ENCODE assay signal across 26 cellular contexts in genomic region chr9:131240047-131240921, GRCh38. TPM values are rescaled to one million over a fixed set of nuclear protein-coding genes. Genes with fewer than 3 reads are reported as not detected.
DNase-seq lines count a peak whose midpoint lies in the region; ATAC-seq, FAIRE-seq and TF ChIP-seq lines count a peak whose summit lies in the region.
"Had no signal": no experiment of that assay in that cellular context is flagged by ENCODE, and none has a peak within 500 bp of the region (broad histone marks: within the 10 kb centered on the region; RNA-seq: fewer than 3 reads in every experiment).

No MANE protein-coding gene starts in this region.

- intact Hi-C loops in left ventricle myocardium inferior (cut with micrococcal nuclease): no loop called here
- intact Hi-C loops in heart left ventricle (cut with DNase I): loop anchor here in 3 of 10 donors (5.0 kb wide), 2 partner anchors 92 to 97 kb away; no protein-coding TSS in a partner anchor
- intact Hi-C loops in kidney (cut with DNase I): no loop called here

- no peaks in the 10 kb centered on the region for H3K27me3 ChIP-seq in left ventricle myocardium inferior (ENCODE audit: low read depth)
- no peaks in the 10 kb centered on the region for H3K27me3 ChIP-seq in heart left ventricle

- FAIRE-seq in kidney (lab: Jason Lieb, UNC): no peak
- FAIRE-seq: astrocyte had no signal

- H3K9ac ChIP-seq in kidney (ENCODE audit: low read length in 2 of 2): no peak overlapping the region

- H3K36me3 ChIP-seq in left ventricle myocardium inferior (peaks cover 3% of the 10 kb centered on the region), heart left ventricle (peaks cover 0 to 4% (median 0%) of the 10 kb centered on the region in 9 donors), kidney (ENCODE audit: control insufficient read depth in 1 of 2, insufficient read depth in 2 of 2, low read length in 2 of 2) (no peaks in the 10 kb centered on the region)

- no peak for TF ChIP-seq POLR2A in heart left ventricle (IDR thresholded peaks at IDR 0.05)

- 87 to 90% (median 88%) methylated on average over 22 of the region's 22 CpGs for WGBS in heart left ventricle, 4 donors

- H3K4me1 ChIP-seq in left ventricle myocardium inferior (peaks cover 41% of the 10 kb centered on the region), heart left ventricle (peaks cover 0 to 42% (median 33%) of the 10 kb centered on the region in 12 donors), kidney (ENCODE audit: control insufficient read depth in 1 of 2, insufficient read depth in 1 of 2, low read depth in 1 of 2, low read length in 2 of 2) (peaks cover 0 to 3% of the 10 kb centered on the region in 2 donors)

- no peak for ATAC-seq in heart left ventricle
- ATAC-seq: left cardiac atrium, right cardiac atrium had no signal

- H3K27ac ChIP-seq in left ventricle myocardium inferior (replicated peaks) (peak overlapping the region; percentile 93), heart left ventricle (peak overlapping the region in 1 of 12 donors; percentile 85), kidney (ENCODE audit: low read depth in 2 of 2, low read length in 2 of 2) (no peak overlapping the region)
- H3K27ac ChIP-seq: 22Rv1, HL-60, PC-9 had no signal

- no peak overlapping the region for H3K4me3 ChIP-seq in left ventricle myocardium inferior
- no peak overlapping the region for H3K4me3 ChIP-seq in heart left ventricle
- H3K4me3 ChIP-seq in kidney (ENCODE audit: low read length in 2 of 2): no peak overlapping the region
- H3K4me3 ChIP-seq: PC-9 had no signal

- peak; percentile 15 for DNase-seq in DMS79 treated with DMSO at 0.1 percent for 48 hours (lab: John Stamatoyannopoulos, UW)
- no peak for DNase-seq in DMS79 (lab: John Stamatoyannopoulos, UW)
- no peak for DNase-seq in left ventricle myocardium inferior
- no peak for DNase-seq in heart left ventricle
- peak; percentile 18 for DNase-seq in kidney
- no peak for DNase-seq in NCI-H1694 treated with DMSO at 0.1 percent for 48 hours (lab: John Stamatoyannopoulos, UW)
- DNase-seq in NCI-H187 treated with DMSO at 0.1 percent for 48 hours (lab: John Stamatoyannopoulos, UW): no peak
- no peak for DNase-seq in NCI-H1436 (lab: John Stamatoyannopoulos, UW)
- DNase-seq: activated naive CD8-positive, alpha-beta T cell treated with anti-CD3 and anti-CD28 coated beads for 36 hours; CD8-positive, alpha-beta memory T cell; DMS153; GF-D8; HFFc6; left cardiac atrium; naive B cell; NCI-H1048; NCI-H2029 treated with DMSO at 0.1 percent for 48 hours; NCI-H446 treated with DMSO at 0.1 percent for 48 hours; NK-92 treated with Interleukin-12 subunit alpha and Interleukin-12 subunit beta, amount 100 ng/mL, for 24 hours; PC-9; right cardiac atrium; SHP77 treated with DMSO at 0.1 percent for 48 hours; T-helper 1 cell had no signal

- TF ChIP-seq CTCF in left ventricle myocardium inferior (IDR thresholded peaks at IDR 0.05; ENCODE audit: borderline replicate concordance) (no peak), heart left ventricle (IDR thresholded peaks at IDR 0.05) (no peak), kidney (IDR thresholded peaks at IDR 0.05; ENCODE audit: borderline replicate concordance, extremely low read depth, insufficient read depth) (no peak)

- H3K9me3 ChIP-seq in left ventricle myocardium inferior (replicated peaks): peaks cover 4% of the 10 kb centered on the region
- H3K9me3 ChIP-seq in heart left ventricle: peaks cover 0 to 6% (median 0%) of the 10 kb centered on the region in 12 donors
- H3K9me3 ChIP-seq in kidney (ENCODE audit: control insufficient read depth in 1 of 2, low read length in 2 of 2): no peaks in the 10 kb centered on the region

RNA-seq across cellular contexts. Expression of gene FAM78A, which starts 36.0 kb away (rescaled TPM):
- total RNA-seq in left ventricle myocardium inferior (47.3 TPM), heart left ventricle (10 to 100 TPM; 24.8 to 36.0 (median 33.4) TPM), kidney (6.1 TPM)
- polyA plus RNA-seq in heart left ventricle (10 to 100 TPM; 13.6 to 37.9 TPM), kidney (ENCODE audit: insufficient read depth, low read depth, low replicate concordance) (1.6 TPM)

RNA-seq across cellular contexts. Expression of gene PLPP7, which starts 49.2 kb away (rescaled TPM):
- total RNA-seq in left ventricle myocardium inferior (120 TPM), heart left ventricle (100 to 1,000 TPM in 6 of 9 donors, 10 to 100 TPM in 3; 78.8 to 293 (median 109) TPM), kidney (4.0 TPM)
- polyA plus RNA-seq in heart left ventricle (100 to 1,000 TPM in 1 of 2 donors, 10 to 100 TPM in 1; 56.1 to 166 TPM), kidney (ENCODE audit: insufficient read depth, low read depth, low replicate concordance) (5.5 TPM)
- total RNA-seq: CD8-positive, alpha-beta memory T cell; PC-9 had no signal
- polyA plus RNA-seq: CD8-positive, alpha-beta memory T cell had no signal

Comparison
In these comparisons a context has a peak if more than half of its experiments do, and no peak if none do; other contexts are left out.
1. DNase-seq: peak in DMS79 treated with DMSO at 0.1 percent for 48 hours (single experiment) and kidney (single experiment); none in DMS79 (single experiment), left ventricle myocardium inferior (single experiment), heart left ventricle (0 of 5), NCI-H1694 treated with DMSO at 0.1 percent for 48 hours (single experiment), NCI-H187 treated with DMSO at 0.1 percent for 48 hours (single experiment) and NCI-H1436 (single experiment).
2. RNA of gene PLPP7, which starts 49.2 kb away (total RNA-seq): 120 TPM in left ventricle myocardium inferior (single experiment) and 78.8 to 293 TPM in heart left ventricle; 4.0 TPM in kidney (single experiment); every median in the first group is over 10 times any median in the second.